In genomic region chr1:29860681-29861080, GRCh38 we compare ENCODE assay signal across 28 cellular contexts.
"Had no signal": no experiment of that assay in that cellular context is flagged by ENCODE, and none has a peak within 500 bp of the region (broad histone marks: within the 10 kb centered on the region; RNA-seq: fewer than 3 reads in every experiment).

No MANE protein-coding gene starts in this region.

- H3K4me3 Mint-ChIP-seq: activated B cell treated with CpG ODN at 0.5 μM for 24 hours; activated CD8-positive, alpha-beta T cell treated with anti-CD3 and anti-CD28 coated beads for 36 hours; activated naive CD4-positive, alpha-beta T cell treated with anti-CD3 and anti-CD28 coated beads for 36 hours; activated naive CD4-positive, alpha-beta T cell treated with anti-CD3 and anti-CD28 coated beads, Interleukin-2, amount 50 U/mL, for 24 hours; activated naive CD8-positive, alpha-beta T cell treated with anti-CD3 and anti-CD28 coated beads for 36 hours; activated naive CD8-positive, alpha-beta T cell treated with anti-CD3 and anti-CD28 coated beads, Interleukin-2, amount 50 U/mL, for 24 hours; activated T-cell treated with anti-CD3 and anti-CD28 coated beads, Interleukin-2, amount 50 U/mL, for 4 hours; activated T-helper 17 cell treated with anti-CD3 and anti-CD28 coated beads, Interleukin-2, amount 50 U/mL, for 72 hours; brain; effector memory CD8-positive, alpha-beta T cell; T-helper 17 cell; T-helper 2 cell treated with Interferon-gamma antibody and Interleukin-4, amounts not matched to agents 5 μg/mL and 100 μg/mL, for 36 hours had no signal

- DNase-seq: activated B cell treated with CpG ODN at 0.5 μM for 24 hours; activated CD4-positive, alpha-beta T cell treated with anti-CD3 and anti-CD28 coated beads for 48 hours; activated CD4-positive, alpha-beta T cell treated with anti-CD3 and anti-CD28 coated beads, Interleukin-2, amount 50 U/mL, for 1 hour; activated CD4-positive, alpha-beta T cell treated with anti-CD3 and anti-CD28 coated beads, Interleukin-2, amount 50 U/mL, for 48 hours; activated CD8-positive, alpha-beta T cell treated with anti-CD3 and anti-CD28 coated beads for 36 hours; activated effector memory CD4-positive, alpha-beta T cell treated with anti-CD3 and anti-CD28 coated beads, Interleukin-2, amount 50 U/mL, for 16 hours; activated naive CD4-positive, alpha-beta T cell treated with anti-CD3 and anti-CD28 coated beads for 36 hours; activated naive CD8-positive, alpha-beta T cell treated with anti-CD3 and anti-CD28 coated beads for 36 hours; activated naive CD8-positive, alpha-beta T cell treated with anti-CD3 and anti-CD28 coated beads, Interleukin-2, amount 50 U/mL, for 24 hours; activated T-cell treated with anti-CD3 and anti-CD28 coated beads, Interleukin-2, amount 50 U/mL, for 4 hours; caudate nucleus; cortex of kidney; dermis blood vessel endothelial cell; effector CD4-positive, alpha-beta T cell; effector memory CD8-positive, alpha-beta T cell; esophagus squamous epithelium; head of caudate nucleus; T-helper 1 cell; T-helper 17 cell; T1000; WERI-Rb-1 had no signal

- H3K4me1 Mint-ChIP-seq: activated B cell treated with CpG ODN at 0.5 μM for 24 hours; activated naive CD4-positive, alpha-beta T cell treated with anti-CD3 and anti-CD28 coated beads, Interleukin-2, amount 50 U/mL, for 24 hours; activated naive CD8-positive, alpha-beta T cell treated with anti-CD3 and anti-CD28 coated beads for 36 hours; activated naive CD8-positive, alpha-beta T cell treated with anti-CD3 and anti-CD28 coated beads, Interleukin-2, amount 50 U/mL, for 24 hours; activated T-helper 17 cell treated with anti-CD3 and anti-CD28 coated beads, Interleukin-2, amount 50 U/mL, for 72 hours; T-helper 17 cell had no signal

- ATAC-seq: activated CD4-positive, CD25-positive, alpha-beta regulatory T cell treated with anti-CD3 and anti-CD28 coated beads, Interleukin-2, amount 50 U/mL, for 24 hours; activated CD8-positive, alpha-beta T cell treated with anti-CD3 and anti-CD28 coated beads for 36 hours; activated naive CD8-positive, alpha-beta T cell treated with anti-CD3 and anti-CD28 coated beads, Interleukin-2, amount 50 U/mL, for 24 hours; activated T-cell treated with anti-CD3 and anti-CD28 coated beads, Interleukin-2, amount 50 U/mL, for 4 hours; activated T-helper 17 cell treated with anti-CD3 and anti-CD28 coated beads, Interleukin-2, amount 50 U/mL, for 72 hours; effector memory CD8-positive, alpha-beta T cell; T-helper 17 cell had no signal

- H3K4me3 ChIP-seq: ascending aorta, breast epithelium, esophagus squamous epithelium had no signal

- H3K27me3 Mint-ChIP-seq: activated B cell treated with CpG ODN at 0.5 μM for 24 hours had no signal

- H3K27ac Mint-ChIP-seq: activated B cell treated with CpG ODN at 0.5 μM for 24 hours; activated CD8-positive, alpha-beta T cell treated with anti-CD3 and anti-CD28 coated beads for 36 hours; activated naive CD4-positive, alpha-beta T cell treated with anti-CD3 and anti-CD28 coated beads for 36 hours; activated naive CD4-positive, alpha-beta T cell treated with anti-CD3 and anti-CD28 coated beads, Interleukin-2, amount 50 U/mL, for 24 hours; activated naive CD8-positive, alpha-beta T cell treated with anti-CD3 and anti-CD28 coated beads for 36 hours; activated naive CD8-positive, alpha-beta T cell treated with anti-CD3 and anti-CD28 coated beads, Interleukin-2, amount 50 U/mL, for 24 hours; activated T-helper 17 cell treated with anti-CD3 and anti-CD28 coated beads, Interleukin-2, amount 50 U/mL, for 72 hours; effector memory CD8-positive, alpha-beta T cell; T-helper 17 cell; T-helper 2 cell treated with Interferon-gamma antibody and Interleukin-4, amounts not matched to agents 5 μg/mL and 100 μg/mL, for 36 hours had no signal

- H3K36me3 Mint-ChIP-seq: brain had no signal
